Comparison of ENCODE assay signal across 11 cellular contexts in the genomic region with DNA sequence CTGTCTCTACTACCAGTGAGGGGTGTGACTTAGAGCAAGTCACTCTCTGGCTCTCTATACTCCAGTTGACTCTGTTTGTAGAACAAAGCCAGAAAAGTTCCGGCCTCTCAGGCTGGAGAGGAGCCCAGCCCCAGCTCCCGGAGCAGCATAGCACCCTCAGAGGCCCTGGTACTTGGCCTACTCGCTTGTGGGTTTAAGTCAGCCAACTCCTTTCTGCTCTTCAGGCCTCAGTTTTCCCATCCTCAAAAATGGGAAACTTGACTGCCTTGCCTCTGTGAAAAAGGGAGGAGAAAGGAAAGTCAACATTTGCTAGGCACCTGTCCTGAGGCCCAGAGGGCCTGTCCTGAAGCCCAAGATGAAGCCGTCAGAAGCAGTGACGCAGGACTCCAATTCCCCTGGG. TPM values are rescaled to one million over a fixed set of nuclear protein-coding genes. Genes with fewer than 3 reads are reported as not detected.
DNase-seq lines count a peak whose midpoint lies in the region; ATAC-seq and TF ChIP-seq lines count a peak whose summit lies in the region.
"Had no signal": no experiment of that assay in that cellular context is flagged by ENCODE, and none has a peak within 500 bp of the region (broad histone marks: within the 10 kb centered on the region; RNA-seq: fewer than 3 reads in every experiment).

No MANE protein-coding gene starts in this region.

- CTCF ChIA-PET in WTC11 (lab: Charles Lee), result interaction anchor here (0.7 to 4.8 kb wide), 9 partner anchors 18 to 56 kb away, joined by 3 to 91 read pairs (median 7); partner anchors contain the start of genes CHST5 and TMEM170A

- DNase-seq in ELF-1 (ENCODE audit: low read depth, low spot score) (peak; percentile 49), WTC11 (ENCODE audit: low spot score) (no peak), globus pallidus (ENCODE audit: low spot score) (peak; percentile 51), progenitor cell of endocrine pancreas (ENCODE audit: low spot score, unreplicated experiment) (no peak), NCI-H510A (lab: John Stamatoyannopoulos, UW) (no peak), NCI-H1092 (lab: John Stamatoyannopoulos, UW) (no peak), NCI-H524 (lab: John Stamatoyannopoulos, UW) (no peak)
- no peak for DNase-seq in natural killer cell treated with Interleukin-12 subunit alpha and Interleukin-12 subunit beta and Interleukin-15 and Interleukin-18, amount 100 ng/mL, for 72 hours (ENCODE audit: low spot score)
- DNase-seq: DMS153, IMR-90, Peyer's patch had no signal

- H3K4me3 Mint-ChIP-seq in WTC11, result peak overlapping the region; percentile 93
- H3K4me3 Mint-ChIP-seq in progenitor cell of endocrine pancreas (ENCODE audit: low read depth), result peak overlapping the region; percentile 75
- no peak overlapping the region for H3K4me3 Mint-ChIP-seq in natural killer cell treated with Interleukin-12 subunit alpha and Interleukin-12 subunit beta and Interleukin-15 and Interleukin-18, amount 100 ng/mL, for 72 hours

- peak; percentile 1; the same call in 1 of the 2 replicates for ATAC-seq in WTC11
- ATAC-seq in natural killer cell treated with Interleukin-12 subunit alpha and Interleukin-12 subunit beta and Interleukin-15 and Interleukin-18, amount 100 ng/mL, for 72 hours, result no peak

- no peaks in the 10 kb centered on the region for H3K9me3 Mint-ChIP-seq in WTC11
- H3K9me3 Mint-ChIP-seq in progenitor cell of endocrine pancreas (ENCODE audit: low read depth), result no peaks in the 10 kb centered on the region
- no peaks in the 10 kb centered on the region for H3K9me3 Mint-ChIP-seq in natural killer cell treated with Interleukin-12 subunit alpha and Interleukin-12 subunit beta and Interleukin-15 and Interleukin-18, amount 100 ng/mL, for 72 hours

- H3K27me3 Mint-ChIP-seq in WTC11 (ENCODE audit: low read depth) (peaks cover 13% of the 10 kb centered on the region), progenitor cell of endocrine pancreas (peaks cover 14% of the 10 kb centered on the region)
- H3K27me3 Mint-ChIP-seq in natural killer cell treated with Interleukin-12 subunit alpha and Interleukin-12 subunit beta and Interleukin-15 and Interleukin-18, amount 100 ng/mL, for 72 hours, result peaks cover 0 to 9% of the 10 kb centered on the region in 2 donors

- H3K27ac Mint-ChIP-seq in WTC11 (no peak overlapping the region), progenitor cell of endocrine pancreas (peak overlapping the region; percentile 47)
- no peak overlapping the region for H3K27ac Mint-ChIP-seq in natural killer cell treated with Interleukin-12 subunit alpha and Interleukin-12 subunit beta and Interleukin-15 and Interleukin-18, amount 100 ng/mL, for 72 hours

- POLR2A ChIA-PET in WTC11 (lab: Charles Lee), result interaction anchor here (1.5 to 2.1 kb wide), 3 partner anchors 23 to 72 kb away, joined by 5 to 24 read pairs (median 7); partner anchors contain the start of genes GABARAPL2 and TMEM231

- H3K36me3 Mint-ChIP-seq in WTC11, result no peaks in the 10 kb centered on the region
- H3K36me3 Mint-ChIP-seq in progenitor cell of endocrine pancreas (ENCODE audit: insufficient read depth), result no peaks in the 10 kb centered on the region
- no peaks in the 10 kb centered on the region for H3K36me3 Mint-ChIP-seq in natural killer cell treated with Interleukin-12 subunit alpha and Interleukin-12 subunit beta and Interleukin-15 and Interleukin-18, amount 100 ng/mL, for 72 hours

- peaks cover 19% of the 10 kb centered on the region for H3K4me1 Mint-ChIP-seq in WTC11
- peaks cover 2% of the 10 kb centered on the region for H3K4me1 Mint-ChIP-seq in progenitor cell of endocrine pancreas (ENCODE audit: low read depth)
- peaks cover 0 to 5% of the 10 kb centered on the region in 2 donors for H3K4me1 Mint-ChIP-seq in natural killer cell treated with Interleukin-12 subunit alpha and Interleukin-12 subunit beta and Interleukin-15 and Interleukin-18, amount 100 ng/mL, for 72 hours (ENCODE audit: low read depth in 2 of 2)

- TF ChIP-seq CTCF in WTC11 (IDR thresholded peaks at IDR 0.05), result no peak
- TF ChIP-seq CTCF in progenitor cell of endocrine pancreas (IDR thresholded peaks at IDR 0.05; ENCODE audit: unreplicated experiment), result no peak

TF ChIP-seq in WTC11, 78 proteins besides CTCF, POLR2A, EP300 and RAD21 (continues in another document):
- no peak for TF ChIP-seq CDX4 (CRISPR knock-in tag; IDR thresholded peaks at IDR 0.05; ENCODE audit: borderline replicate concordance)
- no peak for TF ChIP-seq ZNF416 (CRISPR knock-in tag; IDR thresholded peaks at IDR 0.05)
- TF ChIP-seq, protein P1, sequence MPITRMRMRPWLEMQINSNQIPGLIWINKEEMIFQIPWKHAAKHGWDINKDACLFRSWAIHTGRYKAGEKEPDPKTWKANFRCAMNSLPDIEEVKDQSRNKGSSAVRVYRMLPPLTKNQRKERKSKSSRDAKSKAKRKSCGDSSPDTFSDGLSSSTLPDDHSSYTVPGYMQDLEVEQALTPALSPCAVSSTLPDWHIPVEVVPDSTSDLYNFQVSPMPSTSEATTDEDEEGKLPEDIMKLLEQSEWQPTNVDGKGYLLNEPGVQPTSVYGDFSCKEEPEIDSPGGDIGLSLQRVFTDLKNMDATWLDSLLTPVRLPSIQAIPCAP (CRISPR knock-in tag; IDR thresholded peaks at IDR 0.05), result no peak
- no peak for TF ChIP-seq ZNF423 (CRISPR knock-in tag; IDR thresholded peaks at IDR 0.05)
- no peak for TF ChIP-seq ZNF138 (CRISPR knock-in tag; conservative IDR thresholded peaks at IDR 0.05)
- no peak for TF ChIP-seq NR1H2 (CRISPR knock-in tag; IDR thresholded peaks at IDR 0.05)
- TF ChIP-seq, protein P2, sequence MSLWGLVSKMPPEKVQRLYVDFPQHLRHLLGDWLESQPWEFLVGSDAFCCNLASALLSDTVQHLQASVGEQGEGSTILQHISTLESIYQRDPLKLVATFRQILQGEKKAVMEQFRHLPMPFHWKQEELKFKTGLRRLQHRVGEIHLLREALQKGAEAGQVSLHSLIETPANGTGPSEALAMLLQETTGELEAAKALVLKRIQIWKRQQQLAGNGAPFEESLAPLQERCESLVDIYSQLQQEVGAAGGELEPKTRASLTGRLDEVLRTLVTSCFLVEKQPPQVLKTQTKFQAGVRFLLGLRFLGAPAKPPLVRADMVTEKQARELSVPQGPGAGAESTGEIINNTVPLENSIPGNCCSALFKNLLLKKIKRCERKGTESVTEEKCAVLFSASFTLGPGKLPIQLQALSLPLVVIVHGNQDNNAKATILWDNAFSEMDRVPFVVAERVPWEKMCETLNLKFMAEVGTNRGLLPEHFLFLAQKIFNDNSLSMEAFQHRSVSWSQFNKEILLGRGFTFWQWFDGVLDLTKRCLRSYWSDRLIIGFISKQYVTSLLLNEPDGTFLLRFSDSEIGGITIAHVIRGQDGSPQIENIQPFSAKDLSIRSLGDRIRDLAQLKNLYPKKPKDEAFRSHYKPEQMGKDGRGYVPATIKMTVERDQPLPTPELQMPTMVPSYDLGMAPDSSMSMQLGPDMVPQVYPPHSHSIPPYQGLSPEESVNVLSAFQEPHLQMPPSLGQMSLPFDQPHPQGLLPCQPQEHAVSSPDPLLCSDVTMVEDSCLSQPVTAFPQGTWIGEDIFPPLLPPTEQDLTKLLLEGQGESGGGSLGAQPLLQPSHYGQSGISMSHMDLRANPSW (CRISPR knock-in tag; conservative IDR thresholded peaks at IDR 0.05; ENCODE audit: low read depth), result no peak
- TF ChIP-seq, protein P3, sequence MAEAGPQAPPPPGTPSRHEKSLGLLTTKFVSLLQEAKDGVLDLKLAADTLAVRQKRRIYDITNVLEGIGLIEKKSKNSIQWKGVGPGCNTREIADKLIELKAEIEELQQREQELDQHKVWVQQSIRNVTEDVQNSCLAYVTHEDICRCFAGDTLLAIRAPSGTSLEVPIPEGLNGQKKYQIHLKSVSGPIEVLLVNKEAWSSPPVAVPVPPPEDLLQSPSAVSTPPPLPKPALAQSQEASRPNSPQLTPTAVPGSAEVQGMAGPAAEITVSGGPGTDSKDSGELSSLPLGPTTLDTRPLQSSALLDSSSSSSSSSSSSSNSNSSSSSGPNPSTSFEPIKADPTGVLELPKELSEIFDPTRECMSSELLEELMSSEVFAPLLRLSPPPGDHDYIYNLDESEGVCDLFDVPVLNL (CRISPR knock-in tag; IDR thresholded peaks at IDR 0.05; ENCODE audit: borderline replicate concordance, low read depth), result no peak
- no peak for TF ChIP-seq GABPB1 (CRISPR knock-in tag; IDR thresholded peaks at IDR 0.05)
- TF ChIP-seq, protein P4, sequence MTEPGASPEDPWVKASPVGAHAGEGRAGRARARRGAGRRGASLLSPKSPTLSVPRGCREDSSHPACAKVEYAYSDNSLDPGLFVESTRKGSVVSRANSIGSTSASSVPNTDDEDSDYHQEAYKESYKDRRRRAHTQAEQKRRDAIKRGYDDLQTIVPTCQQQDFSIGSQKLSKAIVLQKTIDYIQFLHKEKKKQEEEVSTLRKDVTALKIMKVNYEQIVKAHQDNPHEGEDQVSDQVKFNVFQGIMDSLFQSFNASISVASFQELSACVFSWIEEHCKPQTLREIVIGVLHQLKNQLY (CRISPR knock-in tag; IDR thresholded peaks at IDR 0.05), result no peak
- no peak for TF ChIP-seq TP53 (CRISPR knock-in tag; IDR thresholded peaks at IDR 0.05)

RNA-seq across cellular contexts. Expression of gene CHST6, which starts 1.1 kb away (rescaled TPM):
- 20.2 to 23.2 TPM (median 23.1 TPM) in 3 replicates for total RNA-seq in WTC11 (2021)
- 7.7 and 8.4 TPM in 2 replicates for total RNA-seq in progenitor cell of endocrine pancreas
- under 1 TPM in 1 of 2 donors, not detected in 1; 0.08 TPM for total RNA-seq in natural killer cell treated with Interleukin-12 subunit alpha and Interleukin-12 subunit beta and Interleukin-15 and Interleukin-18, amount 100 ng/mL, for 72 hours

RNA-seq across cellular contexts. Expression of gene TMEM170A, which starts 29.7 kb away (rescaled TPM):
- total RNA-seq in WTC11 (2021) (45.6 to 53.4 TPM (median 52.0 TPM) in 3 replicates), progenitor cell of endocrine pancreas (57.4 and 61.6 TPM in 2 replicates)
- 10 to 100 TPM; 38.3 to 48.4 TPM for total RNA-seq in natural killer cell treated with Interleukin-12 subunit alpha and Interleukin-12 subunit beta and Interleukin-15 and Interleukin-18, amount 100 ng/mL, for 72 hours

RNA-seq across cellular contexts. Expression of gene CHST5, which starts 41.7 kb away (rescaled TPM):
- total RNA-seq in WTC11 (2021) (0.71 to 0.89 TPM in 2 of 3 replicates, not detected in the other), progenitor cell of endocrine pancreas (0.24 and 0.93 TPM in 2 replicates)
- under 1 TPM in 1 of 2 donors, not detected in 1; 0.14 TPM for total RNA-seq in natural killer cell treated with Interleukin-12 subunit alpha and Interleukin-12 subunit beta and Interleukin-15 and Interleukin-18, amount 100 ng/mL, for 72 hours
- total RNA-seq: IMR-90 had no signal

Comparison
In these comparisons a context has a peak if more than half of its experiments do, and no peak if none do; other contexts are left out.
1. DNase-seq: peak in ELF-1 (single experiment) and globus pallidus (single experiment); none in WTC11 (single experiment), progenitor cell of endocrine pancreas (single experiment), NCI-H510A (single experiment), natural killer cell treated with Interleukin-12 subunit alpha and Interleukin-12 subunit beta and Interleukin-15 and Interleukin-18, amount 100 ng/mL, for 72 hours (single experiment), NCI-H1092 (single experiment) and NCI-H524 (0 of 2).